14 cellular contexts compared by ENCODE assay signal in the genomic region with DNA sequence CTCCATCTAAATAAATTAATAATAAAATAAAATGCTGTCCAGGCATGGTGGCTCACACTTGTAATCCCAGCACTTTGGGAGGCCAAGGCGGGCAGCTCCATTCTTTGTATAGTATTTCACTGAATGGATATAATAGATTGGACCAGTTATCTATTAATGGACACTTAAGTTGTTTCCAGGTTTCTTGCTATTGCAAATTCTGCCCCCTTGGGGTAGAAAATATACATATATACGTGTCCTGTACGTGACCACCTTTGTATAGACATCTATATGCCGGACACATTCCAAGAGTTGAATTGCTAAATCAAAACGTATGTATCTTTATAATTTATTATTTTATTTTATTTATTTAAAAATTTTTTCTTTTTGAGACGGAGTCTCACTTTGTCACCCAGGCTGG. TPM values are rescaled to one million over a fixed set of nuclear protein-coding genes. Genes with fewer than 3 reads are reported as not detected.
DNase-seq lines count a peak whose midpoint lies in the region; ATAC-seq and TF ChIP-seq lines count a peak whose summit lies in the region.
"Had no signal": no experiment of that assay in that cellular context is flagged by ENCODE, and none has a peak within 500 bp of the region (broad histone marks: within the 10 kb centered on the region; RNA-seq: fewer than 3 reads in every experiment).

No MANE protein-coding gene starts in this region.

- no peak overlapping the region for H3K4me3 Mint-ChIP-seq in CD8-positive, alpha-beta T cell
- H3K4me3 Mint-ChIP-seq: activated naive CD8-positive, alpha-beta T cell treated with anti-CD3 and anti-CD28 coated beads, Interleukin-2, amount 50 U/mL, for 24 hours; immature natural killer cell had no signal

- no peak overlapping the region for H3K4me2 ChIP-seq in hepatocyte

- POLR2A ChIA-PET in CD8-positive, alpha-beta T cell (lab: Charles Lee), result no interaction called here
- POLR2A ChIA-PET in RWPE1 (lab: Yijun Ruan, JAX; ENCODE audit: low non-redundant PET), result no interaction called here

- H3K27ac Mint-ChIP-seq in CD8-positive, alpha-beta T cell, result no peak overlapping the region
- H3K27ac Mint-ChIP-seq: immature natural killer cell had no signal

- intact Hi-C loops in CD8-positive, alpha-beta T cell (cut with DNase I, micrococcal nuclease), result loop anchor here in 1 of 2 experiments (2.0 to 10.0 kb wide), 3 partner anchors 93 to 277 kb away; a partner anchor contains a TSS

- no peaks in the 10 kb centered on the region for H4K20me1 ChIP-seq in hepatocyte (ENCODE audit: insufficient read depth, poor library complexity, severe bottlenecking)

- no peak overlapping the region for H2AFZ ChIP-seq in hepatocyte

- H3K36me3 ChIP-seq in CD8-positive, alpha-beta T cell (ENCODE audit: insufficient read depth, low read length), result no peaks in the 10 kb centered on the region
- H3K36me3 ChIP-seq in hepatocyte (replicated peaks; ENCODE audit: insufficient read depth, low read depth), result no peaks in the 10 kb centered on the region

- H3K9me2 ChIP-seq in hepatocyte (replicated peaks; ENCODE audit: insufficient read depth), result no peaks in the 10 kb centered on the region

- no peak for DNase-seq in CD8-positive, alpha-beta T cell
- DNase-seq in RWPE1 (ENCODE audit: low spot score) (no peak), hepatocyte (ENCODE audit: low spot score) (no peak), pons (ENCODE audit: low spot score) (no peak), NCI-H146 treated with DMSO at 0.1 percent for 48 hours (lab: John Stamatoyannopoulos, UW; ENCODE audit: unreplicated experiment) (no peak)
- DNase-seq in stimulated activated CD4-positive, alpha-beta T cell treated with anti-CD3 and anti-CD28 coated beads, Interleukin-4, amount 100 ng/mL, for 24 hours, result no peak
- DNase-seq: activated naive CD8-positive, alpha-beta T cell treated with anti-CD3 and anti-CD28 coated beads, Interleukin-2, amount 50 U/mL, for 24 hours; immature natural killer cell; NCI-H226; nucleus accumbens; stimulated activated CD4-positive, alpha-beta T cell treated with anti-CD3 and anti-CD28 coated beads, Interleukin-2, amount 100 ng/mL, for 48 hours; T-helper 1 cell had no signal

- CTCF ChIA-PET in CD8-positive, alpha-beta T cell (lab: Charles Lee), result interaction anchor here (0.7 to 8.9 kb wide), 5 partner anchors 12 to 191 kb away, joined by 3 to 48 read pairs (median 4); no protein-coding TSS in a partner anchor
- CTCF ChIA-PET in RWPE1 (lab: Yijun Ruan, JAX), result interaction anchor here (0.7 kb wide), 2 partner anchors 172 to 1900 kb away, joined by 3 read pairs; no protein-coding TSS in a partner anchor

- no peak for ATAC-seq in CD8-positive, alpha-beta T cell
- ATAC-seq: activated naive CD8-positive, alpha-beta T cell treated with anti-CD3 and anti-CD28 coated beads, Interleukin-2, amount 50 U/mL, for 24 hours had no signal

- no peaks in the 10 kb centered on the region for H3K9me3 Mint-ChIP-seq in CD8-positive, alpha-beta T cell
- H3K9me3 Mint-ChIP-seq: activated naive CD8-positive, alpha-beta T cell treated with anti-CD3 and anti-CD28 coated beads, Interleukin-2, amount 50 U/mL, for 24 hours; immature natural killer cell had no signal

- peaks cover 16% of the 10 kb centered on the region for H3K4me1 ChIP-seq in CD8-positive, alpha-beta T cell (ENCODE audit: insufficient read depth, low read length)
- H3K4me1 ChIP-seq in hepatocyte (ENCODE audit: insufficient read depth), result peaks cover 20% of the 10 kb centered on the region

- H3K4me1 Mint-ChIP-seq in CD8-positive, alpha-beta T cell (ENCODE audit: low read depth), result peaks cover 13% of the 10 kb centered on the region

- H3K4me3 ChIP-seq in CD8-positive, alpha-beta T cell (ENCODE audit: low read depth, low read length), result no peak overlapping the region
- no peak overlapping the region for H3K4me3 ChIP-seq in hepatocyte

- peaks cover 10% of the 10 kb centered on the region for H3K36me3 Mint-ChIP-seq in CD8-positive, alpha-beta T cell
- H3K36me3 Mint-ChIP-seq: immature natural killer cell had no signal

- WGBS in hepatocyte (ENCODE audit: low lambda C conversion rate, missing lambda C conversion rate), result 81% methylated on average over 6 of the region's 6 CpGs

- no peaks in the 10 kb centered on the region for H3K27me3 ChIP-seq in CD8-positive, alpha-beta T cell (ENCODE audit: insufficient read depth, low read length)
- H3K27me3 ChIP-seq in hepatocyte, result no peaks in the 10 kb centered on the region

- H3K9me3 ChIP-seq in CD8-positive, alpha-beta T cell (ENCODE audit: low read length), result no peaks in the 10 kb centered on the region
- no peaks in the 10 kb centered on the region for H3K9me3 ChIP-seq in hepatocyte (ENCODE audit: low read depth)

- H3K27ac ChIP-seq in CD8-positive, alpha-beta T cell (ENCODE audit: low read depth, low read length), result no peak overlapping the region
- H3K27ac ChIP-seq in RWPE1 (no peak overlapping the region), hepatocyte (no peak overlapping the region)

- H3K27me3 Mint-ChIP-seq in CD8-positive, alpha-beta T cell (ENCODE audit: low read depth), result no peaks in the 10 kb centered on the region
- H3K27me3 Mint-ChIP-seq: activated naive CD8-positive, alpha-beta T cell treated with anti-CD3 and anti-CD28 coated beads, Interleukin-2, amount 50 U/mL, for 24 hours had no signal

- TF ChIP-seq CTCF in CD8-positive, alpha-beta T cell (IDR thresholded peaks at IDR 0.05), result peak; percentile 52
- TF ChIP-seq CTCF in GM12873 (IDR thresholded peaks at IDR 0.05; ENCODE audit: insufficient read depth, low read depth, low read length, missing control alignments) (peak; percentile 32), RWPE1 (conservative IDR thresholded peaks at IDR 0.05; ENCODE audit: low read depth) (peak; percentile 16; the same call in 1 of the 2 replicates), hepatocyte (IDR thresholded peaks at IDR 0.05; ENCODE audit: poor library complexity) (peak; percentile 20)

- H3K79me2 ChIP-seq in hepatocyte, result peaks cover 6% of the 10 kb centered on the region

RNA-seq across cellular contexts. Expression of a gene that starts 3.9 kb away (rescaled TPM):
- total RNA-seq in CD8-positive, alpha-beta T cell, result 100 to 1,000 TPM in 1 of 2 experiments, 10 to 100 TPM in 1; 97.3 to 101 TPM
- 92.9 and 94.7 TPM in 2 replicates for total RNA-seq in hepatocyte
- 95.6 and 111 TPM in 2 replicates for polyA plus RNA-seq in hepatocyte

RNA-seq across cellular contexts. Expression of a gene that starts 28.5 kb away (rescaled TPM):
- total RNA-seq in CD8-positive, alpha-beta T cell, result 1 to 10 TPM; 1.2 to 2.0 TPM
- 0.08 TPM in 1 of 2 replicates, not detected in the other for total RNA-seq in hepatocyte
- polyA plus RNA-seq in hepatocyte, result 21.2 and 24.0 TPM in 2 replicates
- total RNA-seq: subcutaneous adipose tissue had no signal

RNA-seq across cellular contexts. Expression of a gene that starts 32.9 kb away (rescaled TPM):
- total RNA-seq in CD8-positive, alpha-beta T cell, result 1 to 10 TPM; 1.7 to 2.4 TPM
- total RNA-seq in hepatocyte, result 0.60 TPM in 1 of 2 replicates, not detected in the other
- 0.24 TPM in 1 of 2 replicates, not detected in the other for polyA plus RNA-seq in hepatocyte
- total RNA-seq: subcutaneous adipose tissue had no signal

RNA-seq across cellular contexts. Expression of a gene that starts 33.5 kb away (rescaled TPM):
- 1 to 10 TPM; 2.2 to 2.7 TPM for total RNA-seq in CD8-positive, alpha-beta T cell
- 1.6 and 1.9 TPM in 2 replicates for total RNA-seq in hepatocyte
- polyA plus RNA-seq in hepatocyte, result 1.1 and 2.2 TPM in 2 replicates
- total RNA-seq: subcutaneous adipose tissue had no signal
- polyA plus RNA-seq: immature natural killer cell had no signal

RNA-seq across cellular contexts. Expression of a gene that starts 35.2 kb away (rescaled TPM):
- 10 to 100 TPM; 93.6 to 99.9 TPM for total RNA-seq in CD8-positive, alpha-beta T cell
- 41.2 and 44.1 TPM in 2 replicates for total RNA-seq in hepatocyte
- polyA plus RNA-seq in hepatocyte, result 51.3 and 70.1 TPM in 2 replicates
